22 cellular contexts compared by ENCODE assay signal in genomic region chr3:48220746-48221145, GRCh38. TPM values are rescaled to one million over a fixed set of nuclear protein-coding genes. Genes with fewer than 3 reads are reported as not detected.
A peak's percentile ranks its signal among the peaks of the same experiment; 100 is the strongest.
DNase-seq lines count a peak whose midpoint lies in the region; ATAC-seq, FAIRE-seq and TF ChIP-seq lines count a peak whose summit lies in the region.
"Had no signal": no experiment of that assay in that cellular context is flagged by ENCODE, and none has a peak within 500 bp of the region (broad histone marks: within the 10 kb centered on the region; RNA-seq: fewer than 3 reads in every experiment).

No MANE protein-coding gene starts in this region.

- peak overlapping the region; percentile 20 for H3K18ac ChIP-seq in neuronal stem cell (ENCODE audit: low read length)

- no peak overlapping the region for H3K14ac ChIP-seq in neuronal stem cell (ENCODE audit: low read length)

- TF ChIP-seq POLR2A in HepG2 (IDR thresholded peaks at IDR 0.05; ENCODE audit: insufficient read depth in 1 of 2, low read depth in 2 of 2, low read length in 2 of 2) (no peak), right lobe of liver (IDR thresholded peaks at IDR 0.05) (no peak), K562 (conservative IDR thresholded peaks at IDR 0.05) (no peak)

- DNase-seq in HepG2 (ENCODE audit: low spot score): no peak
- no peak for DNase-seq in right lobe of liver
- DNase-seq in K562 (ENCODE audit: extremely low read depth in 1 of 4, low spot score in 3 of 4): no peak
- DNase-seq in neuronal stem cell (ENCODE audit: low spot score): no peak
- DNase-seq in smooth muscle cell (lab: John Stamatoyannopoulos, UW; ENCODE audit: unreplicated experiment): no peak
- DNase-seq in NCI-H1105 (lab: John Stamatoyannopoulos, UW): no peak
- DNase-seq in HEK293T (ENCODE audit: extremely low spot score): no peak
- DNase-seq: Caco-2; CD4-positive, CD25-positive, alpha-beta regulatory T cell; CD8-positive, alpha-beta T cell; DMS153; DND-41; GOT3; H7; HFFc6 had no signal

- H3K79me2 ChIP-seq in HepG2 (ENCODE audit: insufficient read depth, low read length) (no peaks in the 10 kb centered on the region), K562 (ENCODE audit: control insufficient read depth, insufficient read depth, low read length) (no peaks in the 10 kb centered on the region), smooth muscle cell (ENCODE audit: low read depth) (no peaks in the 10 kb centered on the region)

- POLR2A ChIA-PET in HepG2 (lab: Yijun Ruan, JAX) (no interaction called here), K562 (lab: Yijun Ruan, JAX) (no interaction called here), HEK293T (lab: Yijun Ruan, JAX) (no interaction called here)

- peaks cover 0 to 4% of the 10 kb centered on the region in 2 experiments; a peak in 2 of 5 replicates for H3K27me3 ChIP-seq in HepG2 (ENCODE audit: control insufficient read depth in 1 of 2, insufficient read depth in 2 of 2, low read length in 2 of 2)
- H3K27me3 ChIP-seq in right lobe of liver: no peaks in the 10 kb centered on the region
- no peaks in the 10 kb centered on the region; a peak in 2 of 5 replicates for H3K27me3 ChIP-seq in K562 (ENCODE audit: control insufficient read depth in 2 of 2, insufficient read depth in 2 of 2, low read length in 2 of 2)
- H3K27me3 ChIP-seq in neuronal stem cell (ENCODE audit: control insufficient read depth in 3 of 3, insufficient read depth in 3 of 3, low read depth in 1 of 3, low read length in 3 of 3): peaks cover 0 to 28% (median 0%) of the 10 kb centered on the region in 3 experiments
- H3K27me3 ChIP-seq in smooth muscle cell (ENCODE audit: low read depth): no peaks in the 10 kb centered on the region
- H3K27me3 ChIP-seq: BLaER1 had no signal

- BruUV-seq in HepG2 (replicated peaks; lab: Mats Ljungman, UMichigan): no TSS peak
- no TSS peak for BruUV-seq in K562 (replicated peaks; lab: Mats Ljungman, UMichigan)

- CTCF ChIA-PET in HepG2 (lab: Yijun Ruan, JAX; ENCODE audit: low intra/inter-chr PET ratio, low total read pairs) (no interaction called here), K562 (lab: Yijun Ruan, JAX; ENCODE audit: low intra/inter-chr PET ratio) (no interaction called here), HEK293T (lab: Yijun Ruan, JAX) (no interaction called here)

- no peak overlapping the region for H4K91ac ChIP-seq in neuronal stem cell (ENCODE audit: low read depth, low read length, poor library complexity)

- H4K20me1 ChIP-seq in HepG2 (ENCODE audit: insufficient read depth, low read length) (no peaks in the 10 kb centered on the region), K562 (replicated peaks; ENCODE audit: control insufficient read depth, insufficient read depth, low read length) (no peaks in the 10 kb centered on the region), smooth muscle cell (ENCODE audit: low read depth) (no peaks in the 10 kb centered on the region)
- H4K20me1 ChIP-seq: BLaER1 had no signal

- no peaks in the 10 kb centered on the region for H3K9me1 ChIP-seq in K562 (ENCODE audit: control insufficient read depth, insufficient read depth, low read length)

- TF ChIP-seq RAD21 in HepG2 (CRISPR knock-in tag; IDR thresholded peaks at IDR 0.05) (no peak), K562 (CRISPR knock-in tag; conservative IDR thresholded peaks at IDR 0.05 in 1 of 2, IDR thresholded peaks at IDR 0.05 in 1 of 2) (no peak)

- no peak overlapping the region for H2BK120ac ChIP-seq in neuronal stem cell (ENCODE audit: low read depth, low read length)

- H2BK15ac ChIP-seq in neuronal stem cell (ENCODE audit: low read length): no peak overlapping the region

- no peak overlapping the region for H2BK12ac ChIP-seq in neuronal stem cell (ENCODE audit: low read length)

- H2AK5ac ChIP-seq in neuronal stem cell (ENCODE audit: low read depth, low read length): no peak overlapping the region

- 9% methylated on average over 4 of the region's 9 CpGs for WGBS in HepG2 (ENCODE audit: low lambda C conversion rate)
- WGBS in right lobe of liver (ENCODE audit: insufficient coverage, low coverage, low lambda C conversion rate, missing lambda C conversion rate): 70% methylated on average over 2 of the region's 9 CpGs
- WGBS in K562 (ENCODE audit: insufficient coverage, low coverage, missing lambda C conversion rate): 44% methylated on average over 6 of the region's 9 CpGs
- no CpG with 5 or more reads among the region's 9 CpGs for WGBS in neuronal stem cell (ENCODE audit: extremely low coverage in 2 of 2, insufficient read length in 2 of 2, insufficient replicate concordance in 1 of 2), 2 donors
- WGBS in smooth muscle cell (ENCODE audit: low lambda C conversion rate): 91% methylated on average over 9 of the region's 9 CpGs

- H3K4me1 ChIP-seq in HepG2 (ENCODE audit: insufficient read depth, low read length): peaks cover 65% of the 10 kb centered on the region
- no peaks in the 10 kb centered on the region for H3K4me1 ChIP-seq in right lobe of liver
- H3K4me1 ChIP-seq in K562 (replicated peaks in 1 of 2; ENCODE audit: control insufficient read depth in 2 of 2, insufficient read depth in 2 of 2, low read length in 2 of 2): peaks cover 0 to 5% of the 10 kb centered on the region in 2 experiments; a peak in 3 of 5 replicates
- peaks cover 2 to 3% of the 10 kb centered on the region in 2 donors for H3K4me1 ChIP-seq in neuronal stem cell (ENCODE audit: control insufficient read depth in 2 of 2, insufficient read depth in 1 of 2, low read depth in 1 of 2, low read length in 2 of 2)
- no peaks in the 10 kb centered on the region for H3K4me1 ChIP-seq in smooth muscle cell (ENCODE audit: low read depth)
- H3K4me1 ChIP-seq: Caco-2 had no signal

- no peaks in the 10 kb centered on the region for H3K79me1 ChIP-seq in neuronal stem cell (ENCODE audit: low read depth, low read length)

- H3K4me2 ChIP-seq in HepG2 (ENCODE audit: low read depth, low read length): peak overlapping the region; percentile 46; the same call in 1 of the 2 replicates
- no peak overlapping the region for H3K4me2 ChIP-seq in K562 (ENCODE audit: insufficient read depth, low read length)
- H3K4me2 ChIP-seq in neuronal stem cell (ENCODE audit: insufficient read depth, low read length, poor library complexity, severe bottlenecking): no peak overlapping the region
- no peak overlapping the region for H3K4me2 ChIP-seq in smooth muscle cell
- H3K4me2 ChIP-seq: BLaER1 had no signal

- H3K9ac ChIP-seq in HepG2 (ENCODE audit: insufficient read depth, low read depth, low read length) (peak overlapping the region; percentile 18; the same call in 1 of the 2 replicates), K562 (ENCODE audit: insufficient read depth in 1 of 2, low read depth in 2 of 2, low read length in 2 of 2) (no peak overlapping the region), neuronal stem cell (ENCODE audit: low read depth, low read length, poor library complexity) (no peak overlapping the region), smooth muscle cell (ENCODE audit: low read depth) (no peak overlapping the region)
- H3K9ac ChIP-seq: BLaER1 had no signal

- intact Hi-C loops in HepG2 (cut with micrococcal nuclease; ENCODE audit: unreplicated experiment): no loop called here
- intact Hi-C loops in right lobe of liver (cut with DNase I): no loop called here
- intact Hi-C loops in K562 (cut with micrococcal nuclease): no loop called here

- H3F3A ChIP-seq in smooth muscle cell (ENCODE audit: low read depth): no peaks in the 10 kb centered on the region

- H3K4ac ChIP-seq in neuronal stem cell (ENCODE audit: low read length): no peak overlapping the region

- no peak overlapping the region for H3K23ac ChIP-seq in neuronal stem cell (ENCODE audit: low read depth, low read length, poor library complexity)

- ATAC-seq in HepG2: peak; percentile 29
- no peak for ATAC-seq in right lobe of liver
- ATAC-seq in K562: peak; percentile 46
- ATAC-seq: CD8-positive, alpha-beta T cell; HCT116 had no signal

- no peak for TF ChIP-seq CTCF in HepG2 (CRISPR knock-in tag; IDR thresholded peaks at IDR 0.05)
- TF ChIP-seq CTCF in right lobe of liver (IDR thresholded peaks at IDR 0.05): no peak
- TF ChIP-seq CTCF in K562 (IDR thresholded peaks at IDR 0.05 in 2 of 3, conservative IDR thresholded peaks at IDR 0.05 in 1 of 3; ENCODE audit: insufficient read depth in 2 of 3, low read depth in 1 of 3, low read length in 3 of 3): no peak
- TF ChIP-seq CTCF in smooth muscle cell (IDR thresholded peaks at IDR 0.05; ENCODE audit: borderline replicate concordance, insufficient read depth, poor library complexity, severe bottlenecking): no peak

- H2AFZ ChIP-seq in HepG2 (ENCODE audit: low read length) (no peak overlapping the region), K562 (ENCODE audit: low read depth, low read length) (no peak overlapping the region), neuronal stem cell (ENCODE audit: low read length) (no peak overlapping the region), smooth muscle cell (ENCODE audit: low read depth) (no peak overlapping the region)

- H3K4me3 ChIP-seq in HepG2 (replicated peaks in 1 of 3; ENCODE audit: insufficient read depth in 1 of 3, low read depth in 2 of 3, low read length in 3 of 3): no peak overlapping the region
- no peak overlapping the region for H3K4me3 ChIP-seq in right lobe of liver
- H3K4me3 ChIP-seq in K562: no peak overlapping the region
- H3K4me3 ChIP-seq in neuronal stem cell (ENCODE audit: low read length in 2 of 2): no peak overlapping the region
- no peak overlapping the region for H3K4me3 ChIP-seq in smooth muscle cell
- H3K4me3 ChIP-seq: BLaER1 had no signal

- TF ChIP-seq EP300 in HepG2 (IDR thresholded peaks at IDR 0.05; ENCODE audit: low read depth in 2 of 2, low read length in 2 of 2) (no peak), HepG2 (CRISPR knock-in tag; IDR thresholded peaks at IDR 0.05; ENCODE audit: borderline replicate concordance) (no peak), K562 (IDR thresholded peaks at IDR 0.05; ENCODE audit: low read length) (no peak)

- H2BK5ac ChIP-seq in neuronal stem cell (ENCODE audit: low read length): peak overlapping the region; percentile 15

- in situ Hi-C loops in HepG2 (cut with HindIII; ENCODE audit: extremely low pct_ligation_motif_present, low pct_unique_long_range_greater_than_20kb) (no loop called here), K562 (cut with MboI) (no loop called here)

- H3K36me3 ChIP-seq in HepG2 (replicated peaks in 1 of 2; ENCODE audit: control insufficient read depth in 1 of 2, insufficient read depth in 2 of 2, low read length in 2 of 2) (no peaks in the 10 kb centered on the region), right lobe of liver (no peaks in the 10 kb centered on the region), K562 (ENCODE audit: control insufficient read depth, insufficient read depth, low read length) (no peaks in the 10 kb centered on the region), neuronal stem cell (replicated peaks in 1 of 2; ENCODE audit: control insufficient read depth in 2 of 2, insufficient read depth in 2 of 2, low read length in 2 of 2) (no peaks in the 10 kb centered on the region), smooth muscle cell (ENCODE audit: low read depth) (no peaks in the 10 kb centered on the region)
- H3K36me3 ChIP-seq: BLaER1 had no signal

- H3K27ac ChIP-seq in HepG2 (ENCODE audit: extremely low read length, insufficient read depth, low read length): no peak overlapping the region
- no peak overlapping the region for H3K27ac ChIP-seq in right lobe of liver
- no peak overlapping the region for H3K27ac ChIP-seq in K562 (ENCODE audit: extremely low read depth, low read depth, low read length)
- H3K27ac ChIP-seq in neuronal stem cell (replicated peaks; ENCODE audit: low read length): no peak overlapping the region
- no peak overlapping the region for H3K27ac ChIP-seq in smooth muscle cell (ENCODE audit: low read depth)
- H3K27ac ChIP-seq: BLaER1, C4-2B had no signal

- FAIRE-seq in HepG2 (lab: Jason Lieb, UNC): no peak
- FAIRE-seq in K562 (lab: Jason Lieb, UNC): no peak
- FAIRE-seq: G401.6, GM12892 had no signal

- H4K8ac ChIP-seq in neuronal stem cell (ENCODE audit: low read depth, low read length): no peak overlapping the region

- H3K9me3 ChIP-seq in HepG2 (ENCODE audit: low read length) (no peaks in the 10 kb centered on the region), right lobe of liver (no peaks in the 10 kb centered on the region), K562 (replicated peaks; ENCODE audit: control insufficient read depth, insufficient read depth, low read depth, low read length) (no peaks in the 10 kb centered on the region), neuronal stem cell (replicated peaks in 1 of 2; ENCODE audit: control insufficient read depth in 2 of 2, insufficient read depth in 1 of 2, low read depth in 1 of 2, low read length in 2 of 2) (peaks cover 0 to 2% of the 10 kb centered on the region in 2 donors), smooth muscle cell (replicated peaks; ENCODE audit: low read depth) (no peaks in the 10 kb centered on the region)
- H3K9me3 ChIP-seq: BLaER1, Caco-2 had no signal

RNA-seq across cellular contexts. Expression of gene CAMP, which starts 2.5 kb away (rescaled TPM):
- total RNA-seq in HepG2 (2016; rRNA removed; fragmentation: Illumina TruSeq; extraction: Trizol) (not detected in 2 replicates), right lobe of liver (under 1 TPM in 2 of 6 experiments, not detected in 4; 0.46 to 0.50 TPM), K562 (2014; rRNA removed) (0.29 TPM in 1 of 2 replicates, not detected in the other), K562 (2014; rRNA removed; fragmentation: Illumina TruSeq; extraction: Trizol) (not detected in 2 replicates), K562 (2015; rRNA removed; fragmentation: Illumina TruSeq; extraction: Trizol) (not detected in 2 replicates), K562 (2021) (0.22 TPM in 1 of 2 replicates, not detected in the other), smooth muscle cell (not detected in 2 replicates)
- total RNA-seq in HepG2 (2016; cell fraction: cytosol; rRNA removed; fragmentation: Illumina TruSeq; extraction: Trizol; ENCODE audit: low read depth): not detected in 2 replicates
- total RNA-seq in HepG2 (2016; cell fraction: insoluble cytoplasmic fraction; rRNA removed; fragmentation: Illumina TruSeq; extraction: Trizol): not detected in 2 replicates
- total RNA-seq in HepG2 (2016; cell fraction: membrane; rRNA removed; fragmentation: Illumina TruSeq; extraction: Trizol): not detected in 2 replicates
- total RNA-seq in HepG2 (2016; cell fraction: nucleus; rRNA removed; fragmentation: Illumina TruSeq; extraction: Trizol): not detected in 2 replicates
- polyA plus RNA-seq in HepG2 (2011; rRNA removed) (not detected in 2 replicates), K562 (2011; rRNA removed) (not detected in 2 replicates), K562 (2014; fragmentation: Illumina TruSeq; extraction: Trizol) (not detected in 2 replicates), K562 (2014; fragmentation: Nextera tagmentation; extraction: Ambion mirVana) (not detected), K562 (2014; rRNA removed) (not detected in 2 replicates), smooth muscle cell (not detected in 2 replicates)
- not detected in 2 replicates for polyA plus RNA-seq in HepG2 (2011; cell fraction: cytosol; rRNA removed)
- polyA plus RNA-seq in HepG2 (2011; cell fraction: nucleus; rRNA removed): not detected in 2 replicates
- polyA plus RNA-seq in HepG2 (2012): not detected in 2 replicates
- polyA plus RNA-seq in HepG2 (2016; cell fraction: cytosol; fragmentation: Illumina TruSeq; extraction: Trizol; ENCODE audit: low read depth): not detected in 2 replicates
- not detected in 2 replicates for polyA plus RNA-seq in HepG2 (2016; cell fraction: insoluble cytoplasmic fraction; fragmentation: Illumina TruSeq; extraction: Trizol; ENCODE audit: low read depth)
- not detected in 2 replicates for polyA plus RNA-seq in HepG2 (2016; cell fraction: membrane; fragmentation: Illumina TruSeq; extraction: Trizol; ENCODE audit: low read depth)
- polyA plus RNA-seq in HepG2 (2016; cell fraction: nucleus; fragmentation: Illumina TruSeq; extraction: Trizol; ENCODE audit: insufficient read depth, low read depth): not detected in 2 replicates
- polyA minus RNA-seq in HepG2 (2011; rRNA and poly(A)+ RNA removed; ENCODE audit: low replicate concordance): not detected in 2 replicates
- polyA minus RNA-seq in HepG2 (2011; cell fraction: cytosol; rRNA and poly(A)+ RNA removed): not detected in 2 replicates
- polyA minus RNA-seq in HepG2 (2011; cell fraction: nucleus; rRNA and poly(A)+ RNA removed): not detected in 2 replicates
- total RNA-seq in K562 (2011; cell fraction: chromatin; rRNA removed; ENCODE audit: low replicate concordance): not detected in 2 replicates
- total RNA-seq in K562 (2011; cell fraction: nucleolus; rRNA removed): not detected in 2 replicates
- not detected in 2 replicates for total RNA-seq in K562 (2011; cell fraction: nucleoplasm; rRNA removed)
- polyA plus RNA-seq in K562 (2011; cell fraction: cytosol; rRNA removed): not detected in 2 replicates
- not detected in 2 replicates for polyA plus RNA-seq in K562 (2011; cell fraction: nucleus; rRNA removed)
- not detected in 2 replicates for polyA plus RNA-seq in K562 (2012)
- not detected in 2 replicates for polyA minus RNA-seq in K562 (2011; rRNA and poly(A)+ RNA removed)
- polyA minus RNA-seq in K562 (2011; cell fraction: cytosol; rRNA and poly(A)+ RNA removed): not detected in 2 replicates
- polyA minus RNA-seq in K562 (2011; cell fraction: nucleus; rRNA and poly(A)+ RNA removed): not detected in 2 replicates
- polyA plus RNA-seq in neuronal stem cell (2013, experiment 1 of 2): not detected
- polyA plus RNA-seq in neuronal stem cell (2013, experiment 2 of 2): not detected
- total RNA-seq: A172; A673; Caco-2; CD4-positive, CD25-positive, alpha-beta regulatory T cell; CD8-positive, alpha-beta T cell; H7; HFFc6 had no signal
- polyA plus RNA-seq: CD4-positive, CD25-positive, alpha-beta regulatory T cell had no signal

RNA-seq across cellular contexts. Expression of gene ZNF589, which starts 20.2 kb away (rescaled TPM):
- 5.6 and 7.3 TPM in 2 replicates for total RNA-seq in HepG2 (2016; rRNA removed; fragmentation: Illumina TruSeq; extraction: Trizol)
- 0.44 and 0.81 TPM in 2 replicates for total RNA-seq in HepG2 (2016; cell fraction: cytosol; rRNA removed; fragmentation: Illumina TruSeq; extraction: Trizol; ENCODE audit: low read depth)
- total RNA-seq in HepG2 (2016; cell fraction: insoluble cytoplasmic fraction; rRNA removed; fragmentation: Illumina TruSeq; extraction: Trizol): 5.3 and 6.9 TPM in 2 replicates
- total RNA-seq in HepG2 (2016; cell fraction: membrane; rRNA removed; fragmentation: Illumina TruSeq; extraction: Trizol): 1.4 and 1.7 TPM in 2 replicates
- total RNA-seq in HepG2 (2016; cell fraction: nucleus; rRNA removed; fragmentation: Illumina TruSeq; extraction: Trizol): 10.3 and 12.0 TPM in 2 replicates
- polyA plus RNA-seq in HepG2 (2011; rRNA removed): 5.8 and 7.2 TPM in 2 replicates
- polyA plus RNA-seq in HepG2 (2011; cell fraction: cytosol; rRNA removed): 2.5 and 3.9 TPM in 2 replicates
- 15.9 and 20.4 TPM in 2 replicates for polyA plus RNA-seq in HepG2 (2011; cell fraction: nucleus; rRNA removed)
- polyA plus RNA-seq in HepG2 (2012): 5.9 and 7.4 TPM in 2 replicates
- polyA plus RNA-seq in HepG2 (2016; cell fraction: cytosol; fragmentation: Illumina TruSeq; extraction: Trizol; ENCODE audit: low read depth): 0.26 and 0.29 TPM in 2 replicates
- 5.2 and 5.5 TPM in 2 replicates for polyA plus RNA-seq in HepG2 (2016; cell fraction: insoluble cytoplasmic fraction; fragmentation: Illumina TruSeq; extraction: Trizol; ENCODE audit: low read depth)
- polyA plus RNA-seq in HepG2 (2016; cell fraction: membrane; fragmentation: Illumina TruSeq; extraction: Trizol; ENCODE audit: low read depth): 0.94 and 1.2 TPM in 2 replicates
- polyA plus RNA-seq in HepG2 (2016; cell fraction: nucleus; fragmentation: Illumina TruSeq; extraction: Trizol; ENCODE audit: insufficient read depth, low read depth): 17.8 and 20.2 TPM in 2 replicates
- polyA minus RNA-seq in HepG2 (2011; rRNA and poly(A)+ RNA removed; ENCODE audit: low replicate concordance): 5.6 and 10.6 TPM in 2 replicates
- polyA minus RNA-seq in HepG2 (2011; cell fraction: cytosol; rRNA and poly(A)+ RNA removed): 1.7 TPM in 2 replicates
- polyA minus RNA-seq in HepG2 (2011; cell fraction: nucleus; rRNA and poly(A)+ RNA removed): 8.9 and 13.2 TPM in 2 replicates
- total RNA-seq in right lobe of liver: 1 to 10 TPM; 2.2 to 3.6 (median 2.5) TPM
- 68.3 and 75.9 TPM in 2 replicates for total RNA-seq in K562 (2011; cell fraction: chromatin; rRNA removed; ENCODE audit: low replicate concordance)
- total RNA-seq in K562 (2011; cell fraction: nucleolus; rRNA removed): 29.9 and 35.9 TPM in 2 replicates
- 57.4 and 74.4 TPM in 2 replicates for total RNA-seq in K562 (2011; cell fraction: nucleoplasm; rRNA removed)
- 13.9 and 17.6 TPM in 2 replicates for total RNA-seq in K562 (2014; rRNA removed)
- 21.5 and 24.9 TPM in 2 replicates for total RNA-seq in K562 (2014; rRNA removed; fragmentation: Illumina TruSeq; extraction: Trizol)
- total RNA-seq in K562 (2015; rRNA removed; fragmentation: Illumina TruSeq; extraction: Trizol): 20.1 and 20.8 TPM in 2 replicates
- 19.6 and 20.8 TPM in 2 replicates for total RNA-seq in K562 (2021)
- polyA plus RNA-seq in K562 (2011; rRNA removed): 26.7 and 28.8 TPM in 2 replicates
- polyA plus RNA-seq in K562 (2011; cell fraction: cytosol; rRNA removed): 11.3 and 20.8 TPM in 2 replicates
- 78.0 and 81.2 TPM in 2 replicates for polyA plus RNA-seq in K562 (2011; cell fraction: nucleus; rRNA removed)
- 14.2 and 16.5 TPM in 2 replicates for polyA plus RNA-seq in K562 (2012)
- polyA plus RNA-seq in K562 (2014; fragmentation: Illumina TruSeq; extraction: Trizol): 24.1 and 25.1 TPM in 2 replicates
- polyA plus RNA-seq in K562 (2014; fragmentation: Nextera tagmentation; extraction: Ambion mirVana): 10 to 100 TPM in 1 of 2 experiments, 1 to 10 TPM in 1; 4.2 to 17.6 TPM
- 23.2 and 23.9 TPM in 2 replicates for polyA plus RNA-seq in K562 (2014; rRNA removed)
- polyA minus RNA-seq in K562 (2011; rRNA and poly(A)+ RNA removed): 24.3 and 27.1 TPM in 2 replicates
- 6.6 and 7.7 TPM in 2 replicates for polyA minus RNA-seq in K562 (2011; cell fraction: cytosol; rRNA and poly(A)+ RNA removed)
- polyA minus RNA-seq in K562 (2011; cell fraction: nucleus; rRNA and poly(A)+ RNA removed): 12.9 and 19.1 TPM in 2 replicates
- polyA plus RNA-seq in neuronal stem cell (2013, experiment 1 of 2): 28.2 TPM
- polyA plus RNA-seq in neuronal stem cell (2013, experiment 2 of 2): 29.0 TPM
- 1.4 and 2.7 TPM in 2 replicates for total RNA-seq in smooth muscle cell
- polyA plus RNA-seq in smooth muscle cell: 1.6 and 3.3 TPM in 2 replicates

RNA-seq across cellular contexts. Expression of gene CDC25A, which starts 32.5 kb away (rescaled TPM):
- total RNA-seq in HepG2 (2016; rRNA removed; fragmentation: Illumina TruSeq; extraction: Trizol) (45.4 and 54.7 TPM in 2 replicates), right lobe of liver (1 to 10 TPM in 2 of 6 experiments, under 1 TPM in 4; 0.27 to 8.8 (median 0.56) TPM), K562 (2014; rRNA removed) (53.9 and 61.3 TPM in 2 replicates), K562 (2014; rRNA removed; fragmentation: Illumina TruSeq; extraction: Trizol) (52.2 and 53.9 TPM in 2 replicates), K562 (2015; rRNA removed; fragmentation: Illumina TruSeq; extraction: Trizol) (45.6 and 51.8 TPM in 2 replicates), K562 (2021) (52.0 and 59.2 TPM in 2 replicates), smooth muscle cell (2.5 and 4.9 TPM in 2 replicates)
- total RNA-seq in HepG2 (2016; cell fraction: cytosol; rRNA removed; fragmentation: Illumina TruSeq; extraction: Trizol; ENCODE audit: low read depth): 8.6 and 10.2 TPM in 2 replicates
- total RNA-seq in HepG2 (2016; cell fraction: insoluble cytoplasmic fraction; rRNA removed; fragmentation: Illumina TruSeq; extraction: Trizol): 44.2 and 51.4 TPM in 2 replicates
- total RNA-seq in HepG2 (2016; cell fraction: membrane; rRNA removed; fragmentation: Illumina TruSeq; extraction: Trizol): 25.6 and 27.4 TPM in 2 replicates
- 26.0 and 31.5 TPM in 2 replicates for total RNA-seq in HepG2 (2016; cell fraction: nucleus; rRNA removed; fragmentation: Illumina TruSeq; extraction: Trizol)
- polyA plus RNA-seq in HepG2 (2011; rRNA removed) (6.1 and 7.9 TPM in 2 replicates), K562 (2011; rRNA removed) (27.0 and 35.8 TPM in 2 replicates), K562 (2014; fragmentation: Illumina TruSeq; extraction: Trizol) (46.5 and 56.2 TPM in 2 replicates), K562 (2014; fragmentation: Nextera tagmentation; extraction: Ambion mirVana) (1 to 10 TPM; 3.4 to 5.0 TPM), K562 (2014; rRNA removed) (30.3 and 34.7 TPM in 2 replicates), smooth muscle cell (4.2 and 4.7 TPM in 2 replicates)
- 4.7 and 5.4 TPM in 2 replicates for polyA plus RNA-seq in HepG2 (2011; cell fraction: cytosol; rRNA removed)
- polyA plus RNA-seq in HepG2 (2011; cell fraction: nucleus; rRNA removed): 3.8 and 5.4 TPM in 2 replicates
- polyA plus RNA-seq in HepG2 (2012): 5.8 and 9.1 TPM in 2 replicates
- 3.9 and 4.0 TPM in 2 replicates for polyA plus RNA-seq in HepG2 (2016; cell fraction: cytosol; fragmentation: Illumina TruSeq; extraction: Trizol; ENCODE audit: low read depth)
- 40.2 and 42.2 TPM in 2 replicates for polyA plus RNA-seq in HepG2 (2016; cell fraction: insoluble cytoplasmic fraction; fragmentation: Illumina TruSeq; extraction: Trizol; ENCODE audit: low read depth)
- 11.4 and 13.7 TPM in 2 replicates for polyA plus RNA-seq in HepG2 (2016; cell fraction: membrane; fragmentation: Illumina TruSeq; extraction: Trizol; ENCODE audit: low read depth)
- 31.4 and 31.9 TPM in 2 replicates for polyA plus RNA-seq in HepG2 (2016; cell fraction: nucleus; fragmentation: Illumina TruSeq; extraction: Trizol; ENCODE audit: insufficient read depth, low read depth)
- 12.9 and 36.5 TPM in 2 replicates for polyA minus RNA-seq in HepG2 (2011; rRNA and poly(A)+ RNA removed; ENCODE audit: low replicate concordance)
- 7.1 and 11.8 TPM in 2 replicates for polyA minus RNA-seq in HepG2 (2011; cell fraction: cytosol; rRNA and poly(A)+ RNA removed)
- 8.9 and 11.2 TPM in 2 replicates for polyA minus RNA-seq in HepG2 (2011; cell fraction: nucleus; rRNA and poly(A)+ RNA removed)
- total RNA-seq in K562 (2011; cell fraction: chromatin; rRNA removed; ENCODE audit: low replicate concordance): 39.9 and 44.1 TPM in 2 replicates
- total RNA-seq in K562 (2011; cell fraction: nucleolus; rRNA removed): 24.7 and 27.9 TPM in 2 replicates
- 21.5 and 23.1 TPM in 2 replicates for total RNA-seq in K562 (2011; cell fraction: nucleoplasm; rRNA removed)
- polyA plus RNA-seq in K562 (2011; cell fraction: cytosol; rRNA removed): 19.2 and 35.0 TPM in 2 replicates
- polyA plus RNA-seq in K562 (2011; cell fraction: nucleus; rRNA removed): 14.7 and 15.2 TPM in 2 replicates
- 19.6 and 29.2 TPM in 2 replicates for polyA plus RNA-seq in K562 (2012)
- 42.7 and 45.9 TPM in 2 replicates for polyA minus RNA-seq in K562 (2011; rRNA and poly(A)+ RNA removed)
- polyA minus RNA-seq in K562 (2011; cell fraction: cytosol; rRNA and poly(A)+ RNA removed): 30.5 and 32.1 TPM in 2 replicates
- polyA minus RNA-seq in K562 (2011; cell fraction: nucleus; rRNA and poly(A)+ RNA removed): 15.9 and 16.6 TPM in 2 replicates
- polyA plus RNA-seq in neuronal stem cell (2013, experiment 1 of 2): 26.0 TPM
- polyA plus RNA-seq in neuronal stem cell (2013, experiment 2 of 2): 24.4 TPM

Comparison
In these comparisons a context has a peak if more than half of its experiments do, and no peak if none do; other contexts are left out.
1. ATAC-seq: peak in HepG2 (single experiment) and K562 (single experiment); none in right lobe of liver (0 of 4).